Comparison of ENCODE assay signal across 11 cellular contexts in the genomic region with DNA sequence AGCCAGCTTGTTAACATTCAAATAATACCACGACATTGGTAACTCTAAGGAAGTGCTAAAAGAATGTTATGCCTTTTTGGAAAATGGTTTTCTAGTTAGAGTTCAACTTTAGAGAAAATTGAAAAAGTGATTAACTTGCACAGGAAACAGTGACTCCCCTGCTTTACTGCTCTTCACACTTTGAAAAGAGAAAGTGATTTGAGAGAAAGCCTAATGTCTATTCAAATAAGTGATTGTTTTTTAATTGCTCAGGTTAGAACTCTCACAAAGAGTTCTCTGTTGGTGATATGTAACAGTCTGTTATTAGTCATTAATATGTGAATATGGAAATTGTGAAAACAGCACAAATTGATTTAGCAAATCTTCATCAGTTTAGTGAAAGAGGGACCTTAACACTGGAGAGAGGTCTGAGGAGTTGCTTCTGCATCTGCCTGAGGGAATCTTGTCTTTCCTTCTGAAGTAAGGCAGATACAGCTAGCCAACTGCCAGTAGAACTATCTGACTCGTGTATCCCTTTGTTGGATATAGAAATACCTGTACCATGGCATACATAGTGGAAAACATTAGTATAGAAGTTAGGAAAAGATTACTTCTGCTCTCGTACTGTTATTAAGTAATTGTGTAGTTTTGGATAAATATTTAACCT. TPM values are rescaled to one million over a fixed set of nuclear protein-coding genes. Genes with fewer than 3 reads are reported as not detected.
DNase-seq lines count a peak whose midpoint lies in the region; ATAC-seq, FAIRE-seq and TF ChIP-seq lines count a peak whose summit lies in the region.
"Had no signal": no experiment of that assay in that cellular context is flagged by ENCODE, and none has a peak within 500 bp of the region (broad histone marks: within the 10 kb centered on the region; RNA-seq: fewer than 3 reads in every experiment).

No MANE protein-coding gene starts in this region.

- TF ChIP-seq EP300 in upper lobe of left lung (IDR thresholded peaks at IDR 0.05): no peak

- H3K9me3 Mint-ChIP-seq in activated naive CD8-positive, alpha-beta T cell treated with anti-CD3 and anti-CD28 coated beads, Interleukin-2, amount 50 U/mL, for 24 hours: no peaks in the 10 kb centered on the region
- no peaks in the 10 kb centered on the region for H3K9me3 Mint-ChIP-seq in naive thymus-derived CD4-positive, alpha-beta T cell

- H3K27ac ChIP-seq in right atrium auricular region (peak overlapping the region; percentile 31 to 53), upper lobe of left lung (peak overlapping the region in 2 of 4 donors; percentile 16 to 42)
- peak overlapping the region; percentile 61 for H3K27ac ChIP-seq in naive thymus-derived CD4-positive, alpha-beta T cell (ENCODE audit: low read depth, low read length)

- no peak overlapping the region for H3K4me3 ChIP-seq in right atrium auricular region
- peak overlapping the region; percentile 11 for H3K4me3 ChIP-seq in naive thymus-derived CD4-positive, alpha-beta T cell (ENCODE audit: low read length)
- no peak overlapping the region for H3K4me3 ChIP-seq in upper lobe of left lung

- H3K27me3 ChIP-seq in right atrium auricular region: no peaks in the 10 kb centered on the region
- no peaks in the 10 kb centered on the region for H3K27me3 ChIP-seq in naive thymus-derived CD4-positive, alpha-beta T cell (ENCODE audit: control insufficient read depth in 2 of 2, insufficient read depth in 2 of 2, low read length in 2 of 2)
- H3K27me3 ChIP-seq in upper lobe of left lung: no peaks in the 10 kb centered on the region

- H3K4me3 Mint-ChIP-seq in activated naive CD8-positive, alpha-beta T cell treated with anti-CD3 and anti-CD28 coated beads, Interleukin-2, amount 50 U/mL, for 24 hours: peak overlapping the region; percentile 55
- H3K4me3 Mint-ChIP-seq in naive thymus-derived CD4-positive, alpha-beta T cell: peak overlapping the region; percentile 42 to 84 (median 78)

- ATAC-seq in left cardiac atrium (no peak), upper lobe of left lung (ENCODE audit: low FRiP score in 2 of 2) (no peak), GM19023 (IDR thresholded peaks at IDR 0.05; ENCODE audit: unreplicated experiment) (no peak)
- peak; percentile 21 for ATAC-seq in activated naive CD8-positive, alpha-beta T cell treated with anti-CD3 and anti-CD28 coated beads, Interleukin-2, amount 50 U/mL, for 24 hours
- no peak for ATAC-seq in naive thymus-derived CD4-positive, alpha-beta T cell

- intact Hi-C loops in left cardiac atrium (cut with DNase I): no loop called here
- intact Hi-C loops in naive thymus-derived CD4-positive, alpha-beta T cell (cut with micrococcal nuclease): loop anchor here (5.0 to 10.0 kb wide), 3 partner anchors 571 to 1494 kb away; a partner anchor contains a TSS

- H3K4me1 ChIP-seq in right atrium auricular region (peaks cover 0 to 47% of the 10 kb centered on the region in 2 donors), upper lobe of left lung (peaks cover 20 to 40% (median 29%) of the 10 kb centered on the region in 4 donors)
- H3K4me1 ChIP-seq in naive thymus-derived CD4-positive, alpha-beta T cell (ENCODE audit: control insufficient read depth in 2 of 2, insufficient read depth in 2 of 2, low read length in 2 of 2): peaks cover 67 to 69% of the 10 kb centered on the region in 2 donors

- H3K9me3 ChIP-seq in right atrium auricular region (peaks cover 0 to 5% of the 10 kb centered on the region in 2 donors), upper lobe of left lung (no peaks in the 10 kb centered on the region)
- H3K9me3 ChIP-seq in naive thymus-derived CD4-positive, alpha-beta T cell (ENCODE audit: control insufficient read depth in 2 of 3, low read length in 3 of 3): no peaks in the 10 kb centered on the region

- CTCF ChIA-PET in naive thymus-derived CD4-positive, alpha-beta T cell (lab: Charles Lee): interaction anchor here (0.6 kb wide), 1 partner anchor 50 kb away, joined by 3 read pairs; no protein-coding TSS in a partner anchor

- peak overlapping the region; percentile 86 for H3K27ac Mint-ChIP-seq in activated naive CD8-positive, alpha-beta T cell treated with anti-CD3 and anti-CD28 coated beads, Interleukin-2, amount 50 U/mL, for 24 hours
- peak overlapping the region; percentile 65 to 97 (median 94) for H3K27ac Mint-ChIP-seq in naive thymus-derived CD4-positive, alpha-beta T cell

- peaks cover 80% of the 10 kb centered on the region for H3K4me1 Mint-ChIP-seq in activated naive CD8-positive, alpha-beta T cell treated with anti-CD3 and anti-CD28 coated beads, Interleukin-2, amount 50 U/mL, for 24 hours
- peaks cover 41 to 97% (median 85%) of the 10 kb centered on the region in 7 donors for H3K4me1 Mint-ChIP-seq in naive thymus-derived CD4-positive, alpha-beta T cell

- POLR2A ChIA-PET in naive thymus-derived CD4-positive, alpha-beta T cell (lab: Charles Lee): interaction anchor here (0.6 to 1.9 kb wide), 7 partner anchors 13 to 571 kb away, joined by 3 to 16 read pairs (median 4); a partner anchor contains a TSS

- TF ChIP-seq CTCF in right atrium auricular region (IDR thresholded peaks at IDR 0.05): no peak
- no peak for TF ChIP-seq CTCF in upper lobe of left lung (IDR thresholded peaks at IDR 0.05)

- WGBS in upper lobe of left lung, 2 donors: 35 to 39% methylated on average over 3 of the region's 3 CpGs

- no peaks in the 10 kb centered on the region for H3K27me3 Mint-ChIP-seq in activated naive CD8-positive, alpha-beta T cell treated with anti-CD3 and anti-CD28 coated beads, Interleukin-2, amount 50 U/mL, for 24 hours
- no peaks in the 10 kb centered on the region for H3K27me3 Mint-ChIP-seq in naive thymus-derived CD4-positive, alpha-beta T cell

- no peak for TF ChIP-seq POLR2A in upper lobe of left lung (IDR thresholded peaks at IDR 0.05)

- DNase-seq in right atrium auricular region (ENCODE audit: low spot score): no peak
- no peak for DNase-seq in left cardiac atrium
- DNase-seq in activated naive CD8-positive, alpha-beta T cell treated with anti-CD3 and anti-CD28 coated beads, Interleukin-2, amount 50 U/mL, for 24 hours: no peak
- peak in 2 of 9 donors; percentile 24 to 31 for DNase-seq in naive thymus-derived CD4-positive, alpha-beta T cell
- no peak for DNase-seq in SHP77 (lab: John Stamatoyannopoulos, UW)
- no peak for DNase-seq in upper lobe of left lung
- no peak for DNase-seq in HTR-8/SVneo (ENCODE audit: insufficient read length, low spot score)
- DNase-seq: C1 segment of cervical spinal cord, erythroblast, NCI-H1694 treated with DMSO at 0.1 percent for 48 hours had no signal

- H3K36me3 ChIP-seq in right atrium auricular region: no peaks in the 10 kb centered on the region
- no peaks in the 10 kb centered on the region for H3K36me3 ChIP-seq in naive thymus-derived CD4-positive, alpha-beta T cell (ENCODE audit: control insufficient read depth in 2 of 3, insufficient read depth in 3 of 3, low read length in 3 of 3)
- H3K36me3 ChIP-seq in upper lobe of left lung: peaks cover 0 to 3% (median 0%) of the 10 kb centered on the region in 4 donors

- FAIRE-seq in HTR-8/SVneo (lab: Jason Lieb, UNC): no peak

- H3K36me3 Mint-ChIP-seq in activated naive CD8-positive, alpha-beta T cell treated with anti-CD3 and anti-CD28 coated beads, Interleukin-2, amount 50 U/mL, for 24 hours (ENCODE audit: low read depth): peaks cover 40% of the 10 kb centered on the region
- H3K36me3 Mint-ChIP-seq in naive thymus-derived CD4-positive, alpha-beta T cell: peaks cover 0 to 44% (median 14%) of the 10 kb centered on the region in 5 donors

RNA-seq across cellular contexts. Expression of a gene that starts 25.5 kb away (rescaled TPM):
- total RNA-seq in right atrium auricular region: 10 to 100 TPM; 33.1 to 39.7 TPM
- 10 to 100 TPM; 55.0 to 59.4 TPM for total RNA-seq in left cardiac atrium
- total RNA-seq in naive thymus-derived CD4-positive, alpha-beta T cell: 100 to 1,000 TPM; 113 to 181 (median 144) TPM
- 100 to 1,000 TPM in 1 of 2 donors, 10 to 100 TPM in 1; 92.7 to 124 TPM for polyA plus RNA-seq in naive thymus-derived CD4-positive, alpha-beta T cell
- 10 to 100 TPM; 20.5 to 65.5 (median 55.9) TPM for total RNA-seq in upper lobe of left lung

Comparison
In these comparisons a context has a peak if more than half of its experiments do, and no peak if none do; other contexts are left out.
1. intact Hi-C loops: an anchor here in naive thymus-derived CD4-positive, alpha-beta T cell (5.0 to 10.0 kb wide); none called in left cardiac atrium.